9 cellular contexts compared by ENCODE assay signal in genomic region chr7:55641811-55642210, GRCh38.
A peak's percentile ranks its signal among the peaks of the same experiment; 100 is the strongest.
DNase-seq lines count a peak whose midpoint lies in the region; ATAC-seq, FAIRE-seq and TF ChIP-seq lines count a peak whose summit lies in the region.
"Had no signal": no experiment of that assay in that cellular context is flagged by ENCODE, and none has a peak within 500 bp of the region (broad histone marks: within the 10 kb centered on the region; RNA-seq: fewer than 3 reads in every experiment).

No MANE protein-coding gene starts in this region.

- CTCF ChIA-PET in activated CD8-positive, alpha-beta memory T cell treated with anti-CD3 and anti-CD28 coated beads, Interleukin-2, amount 10 ng/mL, durations not matched to agents 7 days and 5 days (lab: Charles Lee): interaction anchor here (0.5 to 3.0 kb wide), 14 partner anchors 10 to 468 kb away, joined by 3 to 20 read pairs (median 4); partner anchors contain the start of genes CCT6A, CHCHD2, NIPSNAP2 and PSPH

- H3K27ac Mint-ChIP-seq in activated CD8-positive, alpha-beta memory T cell treated with anti-CD3 and anti-CD28 coated beads, Interleukin-2, amount 10 ng/mL, durations not matched to agents 7 days and 5 days: peak overlapping the region; percentile 65

- intact Hi-C loops in left ventricle myocardium inferior (cut with micrococcal nuclease): no loop called here

- no peaks in the 10 kb centered on the region for H3K9me3 Mint-ChIP-seq in activated CD8-positive, alpha-beta memory T cell treated with anti-CD3 and anti-CD28 coated beads, Interleukin-2, amount 10 ng/mL, durations not matched to agents 7 days and 5 days (ENCODE audit: low read depth)

- H3K27ac ChIP-seq in small intestine (ENCODE audit: low read depth in 1 of 2, low read length in 1 of 2): no peak overlapping the region
- H3K27ac ChIP-seq in left ventricle myocardium inferior (replicated peaks): no peak overlapping the region
- H3K27ac ChIP-seq: lower lobe of right lung had no signal

- no peaks in the 10 kb centered on the region for H3K36me3 Mint-ChIP-seq in activated CD8-positive, alpha-beta memory T cell treated with anti-CD3 and anti-CD28 coated beads, Interleukin-2, amount 10 ng/mL, durations not matched to agents 7 days and 5 days

- peaks cover 14% of the 10 kb centered on the region for H3K4me1 Mint-ChIP-seq in activated CD8-positive, alpha-beta memory T cell treated with anti-CD3 and anti-CD28 coated beads, Interleukin-2, amount 10 ng/mL, durations not matched to agents 7 days and 5 days

- no peak overlapping the region for H3K9ac ChIP-seq in Loucy (ENCODE audit: low read depth, low read length, poor library complexity, severe bottlenecking)

- H3K27me3 ChIP-seq in Loucy (ENCODE audit: insufficient read depth, low read length, poor library complexity, severe bottlenecking) (no peaks in the 10 kb centered on the region), small intestine (ENCODE audit: control insufficient read depth in 2 of 2, insufficient read depth in 2 of 2, low read length in 2 of 2) (no peaks in the 10 kb centered on the region), left ventricle myocardium inferior (ENCODE audit: low read depth) (no peaks in the 10 kb centered on the region)

- H3K9me2 ChIP-seq in Loucy (replicated peaks; ENCODE audit: low read depth, low read length): no peaks in the 10 kb centered on the region

- DNase-seq in activated CD8-positive, alpha-beta memory T cell treated with anti-CD3 and anti-CD28 coated beads, Interleukin-2, amount 10 ng/mL, durations not matched to agents 7 days and 5 days: peak; percentile 43
- no peak for DNase-seq in activated CD8-positive, alpha-beta memory T cell treated with anti-CD3 and anti-CD28 coated beads, Interleukin-2, amount 50 U/mL, for 4 hours
- DNase-seq in small intestine (peak; percentile 19), left ventricle myocardium inferior (no peak), SIG-M5 treated with dmso at 0.1 percent for 504 hours (lab: John Stamatoyannopoulos, UW; ENCODE audit: unreplicated experiment) (no peak), amygdala (lab: John Stamatoyannopoulos, UW) (no peak)
- DNase-seq: lower lobe of right lung had no signal

- TF ChIP-seq CTCF in Loucy (conservative IDR thresholded peaks at IDR 0.05; ENCODE audit: low read length): no peak
- TF ChIP-seq CTCF in left ventricle myocardium inferior (IDR thresholded peaks at IDR 0.05; ENCODE audit: borderline replicate concordance): no peak

- no peaks in the 10 kb centered on the region for H3K36me3 ChIP-seq in Loucy (ENCODE audit: insufficient read depth, low read length)
- H3K36me3 ChIP-seq in small intestine (ENCODE audit: control insufficient read depth in 2 of 2, insufficient read depth in 2 of 2, low read length in 2 of 2): no peaks in the 10 kb centered on the region
- H3K36me3 ChIP-seq in left ventricle myocardium inferior: no peaks in the 10 kb centered on the region
- H3K36me3 ChIP-seq: lower lobe of right lung had no signal

- H3F3A ChIP-seq in Loucy (ENCODE audit: low read depth): no peaks in the 10 kb centered on the region

- H2AFZ ChIP-seq in Loucy (ENCODE audit: low read length): no peak overlapping the region

- no peak overlapping the region for H3K4me3 Mint-ChIP-seq in activated CD8-positive, alpha-beta memory T cell treated with anti-CD3 and anti-CD28 coated beads, Interleukin-2, amount 10 ng/mL, durations not matched to agents 7 days and 5 days

- no peaks in the 10 kb centered on the region for H3K9me3 ChIP-seq in Loucy (ENCODE audit: insufficient read depth, low read depth, low read length)
- no peaks in the 10 kb centered on the region for H3K9me3 ChIP-seq in small intestine (ENCODE audit: control insufficient read depth, low read depth)
- H3K9me3 ChIP-seq in left ventricle myocardium inferior (replicated peaks): peaks cover 9% of the 10 kb centered on the region
- H3K9me3 ChIP-seq: lower lobe of right lung had no signal

- peak overlapping the region; percentile 30 for H3K4me3 ChIP-seq in Loucy (ENCODE audit: low read length, poor library complexity, severe bottlenecking)
- H3K4me3 ChIP-seq in small intestine (ENCODE audit: low read depth in 1 of 2, low read length in 2 of 2): no peak overlapping the region
- no peak overlapping the region for H3K4me3 ChIP-seq in left ventricle myocardium inferior
- H3K4me3 ChIP-seq: lower lobe of right lung had no signal

- peak overlapping the region; percentile 68 for H3K4me2 ChIP-seq in Loucy (ENCODE audit: low read depth, low read length, poor library complexity, severe bottlenecking)

- peaks cover 13% of the 10 kb centered on the region for H3K27me3 Mint-ChIP-seq in activated CD8-positive, alpha-beta memory T cell treated with anti-CD3 and anti-CD28 coated beads, Interleukin-2, amount 10 ng/mL, durations not matched to agents 7 days and 5 days

- FAIRE-seq in small intestine (lab: Jason Lieb, UNC): no peak

- ATAC-seq in activated CD8-positive, alpha-beta memory T cell treated with anti-CD3 and anti-CD28 coated beads, Interleukin-2, amount 10 ng/mL, durations not matched to agents 7 days and 5 days: peak; percentile 89
- ATAC-seq in HG02610 (IDR thresholded peaks at IDR 0.05; ENCODE audit: unreplicated experiment): peak; percentile 88

- H4K20me1 ChIP-seq in Loucy (ENCODE audit: insufficient read depth, low read length, poor library complexity, severe bottlenecking): no peaks in the 10 kb centered on the region

- no peaks in the 10 kb centered on the region for H3K79me2 ChIP-seq in Loucy (ENCODE audit: insufficient read depth, low read length)

- H3K4me1 ChIP-seq in Loucy (ENCODE audit: insufficient read depth, low read length, poor library complexity, severe bottlenecking) (peaks cover 11% of the 10 kb centered on the region), small intestine (ENCODE audit: control insufficient read depth in 2 of 2, insufficient read depth in 1 of 2, low read depth in 1 of 2, low read length in 1 of 2) (no peaks in the 10 kb centered on the region), left ventricle myocardium inferior (peaks cover 3% of the 10 kb centered on the region)
- H3K4me1 ChIP-seq: lower lobe of right lung had no signal

Comparison
In these comparisons a context has a peak if more than half of its experiments do, and no peak if none do; other contexts are left out.
1. DNase-seq: peak in activated CD8-positive, alpha-beta memory T cell treated with anti-CD3 and anti-CD28 coated beads, Interleukin-2, amount 10 ng/mL, durations not matched to agents 7 days and 5 days (single experiment) and small intestine (single experiment); none in activated CD8-positive, alpha-beta memory T cell treated with anti-CD3 and anti-CD28 coated beads, Interleukin-2, amount 50 U/mL, for 4 hours (single experiment), left ventricle myocardium inferior (single experiment), SIG-M5 treated with dmso at 0.1 percent for 504 hours (single experiment) and amygdala (0 of 56).